ENCODE assay signal across 8 cellular contexts in genomic region chr1:3668585-3669300, GRCh38. TPM values are rescaled to one million over a fixed set of nuclear protein-coding genes. Genes with fewer than 3 reads are reported as not detected.
A peak's percentile ranks its signal among the peaks of the same experiment; 100 is the strongest.
DNase-seq lines count a peak whose midpoint lies in the region; TF ChIP-seq lines count a peak whose summit lies in the region.

No MANE protein-coding gene starts in this region.

- H3K9ac ChIP-seq in BLaER1 treated with 17β-estradiol and CSF1 and Interleukin-3, amounts not matched to agents 10 nM and 100 nM: peak overlapping the region in 7 of 11 experiments; percentile 4 to 56 (median 41); a peak in 10 of 22 replicates

- TF ChIP-seq CTCF in adrenal gland (IDR thresholded peaks at IDR 0.05): no peak

- no peak for TF ChIP-seq POLR2A in adrenal gland (IDR thresholded peaks at IDR 0.05)

- peak overlapping the region; percentile 80 to 96 (median 88) for H3K4me2 ChIP-seq in BLaER1 treated with 17β-estradiol and CSF1 and Interleukin-3, amounts not matched to agents 10 nM and 100 nM

- intact Hi-C loops in adrenal gland (cut with DNase I): no loop called here
- intact Hi-C loops in activated T-helper 1 cell treated with anti-CD3 and anti-CD28 coated beads, Interleukin-12 subunit alpha, Interleukin-12 subunit beta, Interleukin-2, Interleukin-4 antibody, amounts not matched to agents 30 ng/mL and 10 ng/mL and 1 ng/mL, durations not matched to agents 14 hours and 24 hours and 36 hours (cut with micrococcal nuclease): no loop called here

- H4K20me1 ChIP-seq in BLaER1 treated with 17β-estradiol and CSF1 and Interleukin-3, amounts not matched to agents 10 nM and 100 nM: no peaks in the 10 kb centered on the region

- no peaks in the 10 kb centered on the region for H3K9me3 ChIP-seq in BLaER1 treated with 17β-estradiol and CSF1 and Interleukin-3, amounts not matched to agents 10 nM and 100 nM (replicated peaks in 1 of 11)
- no peaks in the 10 kb centered on the region for H3K9me3 ChIP-seq in adrenal gland (replicated peaks in 1 of 3)

- H3K36me3 Mint-ChIP-seq in activated T-helper 1 cell treated with anti-CD3 and anti-CD28 coated beads, Interleukin-12 subunit alpha, Interleukin-12 subunit beta, Interleukin-2, Interleukin-4 antibody, amounts not matched to agents 30 ng/mL and 10 ng/mL and 1 ng/mL, durations not matched to agents 14 hours and 24 hours and 36 hours (ENCODE audit: low read depth): no peaks in the 10 kb centered on the region

- no peaks in the 10 kb centered on the region for H3K4me1 Mint-ChIP-seq in activated T-helper 1 cell treated with anti-CD3 and anti-CD28 coated beads, Interleukin-12 subunit alpha, Interleukin-12 subunit beta, Interleukin-2, Interleukin-4 antibody, amounts not matched to agents 30 ng/mL and 10 ng/mL and 1 ng/mL, durations not matched to agents 14 hours and 24 hours and 36 hours (ENCODE audit: low read depth)

- H3K4me3 Mint-ChIP-seq in activated T-helper 1 cell treated with anti-CD3 and anti-CD28 coated beads, Interleukin-12 subunit alpha, Interleukin-12 subunit beta, Interleukin-2, Interleukin-4 antibody, amounts not matched to agents 30 ng/mL and 10 ng/mL and 1 ng/mL, durations not matched to agents 14 hours and 24 hours and 36 hours: no peak overlapping the region

- DNase-seq in NCI-H1092 treated with DMSO at 0.1 percent for 48 hours (lab: John Stamatoyannopoulos, UW) (peak; percentile 79), adrenal gland (peak; percentile 90 to 94 (median 93)), medulla oblongata (ENCODE audit: extremely low spot score) (peak; percentile 36), NCI-H1694 (lab: John Stamatoyannopoulos, UW) (no peak), 8988T (no peak)
- no peak for DNase-seq in activated CD8-positive, alpha-beta memory T cell treated with anti-CD3 and anti-CD28 coated beads for 24 hours
- DNase-seq in activated T-helper 1 cell treated with anti-CD3 and anti-CD28 coated beads, Interleukin-12 subunit alpha, Interleukin-12 subunit beta, Interleukin-2, Interleukin-4 antibody, amounts not matched to agents 30 ng/mL and 10 ng/mL and 1 ng/mL, durations not matched to agents 14 hours and 24 hours and 36 hours (ENCODE audit: low spot score): no peak

- no peaks in the 10 kb centered on the region for H3K27me3 ChIP-seq in BLaER1 treated with 17β-estradiol and CSF1 and Interleukin-3, amounts not matched to agents 10 nM and 100 nM
- peaks cover 4% of the 10 kb centered on the region for H3K27me3 ChIP-seq in adrenal gland

- no peak overlapping the region for H3K27ac Mint-ChIP-seq in activated T-helper 1 cell treated with anti-CD3 and anti-CD28 coated beads, Interleukin-12 subunit alpha, Interleukin-12 subunit beta, Interleukin-2, Interleukin-4 antibody, amounts not matched to agents 30 ng/mL and 10 ng/mL and 1 ng/mL, durations not matched to agents 14 hours and 24 hours and 36 hours

- peaks cover 4% of the 10 kb centered on the region for H3K27me3 Mint-ChIP-seq in activated T-helper 1 cell treated with anti-CD3 and anti-CD28 coated beads, Interleukin-12 subunit alpha, Interleukin-12 subunit beta, Interleukin-2, Interleukin-4 antibody, amounts not matched to agents 30 ng/mL and 10 ng/mL and 1 ng/mL, durations not matched to agents 14 hours and 24 hours and 36 hours (ENCODE audit: insufficient read depth)

- peaks cover 90 to 100% (median 100%) of the 10 kb centered on the region in 10 experiments for H3K4me1 ChIP-seq in BLaER1 treated with 17β-estradiol and CSF1 and Interleukin-3, amounts not matched to agents 10 nM and 100 nM
- peaks cover 0 to 7% of the 10 kb centered on the region in 2 donors for H3K4me1 ChIP-seq in adrenal gland (replicated peaks in 1 of 2)

- no peaks in the 10 kb centered on the region for H3K9me3 Mint-ChIP-seq in activated T-helper 1 cell treated with anti-CD3 and anti-CD28 coated beads, Interleukin-12 subunit alpha, Interleukin-12 subunit beta, Interleukin-2, Interleukin-4 antibody, amounts not matched to agents 30 ng/mL and 10 ng/mL and 1 ng/mL, durations not matched to agents 14 hours and 24 hours and 36 hours

- H3K27ac ChIP-seq in BLaER1 treated with 17β-estradiol and CSF1 and Interleukin-3, amounts not matched to agents 10 nM and 100 nM: peak overlapping the region in 9 of 11 experiments; percentile 81 to 97 (median 86); a peak in 18 of 22 replicates
- no peak overlapping the region for H3K27ac ChIP-seq in adrenal gland

- peak overlapping the region in 2 of 10 experiments; percentile 7 to 24; a peak in 2 of 20 replicates for H3K4me3 ChIP-seq in BLaER1 treated with 17β-estradiol and CSF1 and Interleukin-3, amounts not matched to agents 10 nM and 100 nM
- H3K4me3 ChIP-seq in adrenal gland: no peak overlapping the region

- 13 to 20% (median 17%) methylated on average over 9 to 30 of the region's 30 CpGs for WGBS in adrenal gland, 4 donors

- no peaks in the 10 kb centered on the region for H3K36me3 ChIP-seq in BLaER1 treated with 17β-estradiol and CSF1 and Interleukin-3, amounts not matched to agents 10 nM and 100 nM
- no peaks in the 10 kb centered on the region for H3K36me3 ChIP-seq in adrenal gland (replicated peaks in 1 of 2)

RNA-seq across cellular contexts. Expression of gene TP73, which starts 16.4 kb away (rescaled TPM):
- total RNA-seq in adrenal gland: under 1 TPM in 2 of 8 donors, not detected in 6; 0.15 to 0.18 TPM
- under 1 TPM; 0.03 to 0.13 (median 0.08) TPM for polyA plus RNA-seq in adrenal gland
- 1.4 and 1.5 TPM in 2 replicates for total RNA-seq in activated T-helper 1 cell treated with anti-CD3 and anti-CD28 coated beads, Interleukin-12 subunit alpha, Interleukin-12 subunit beta, Interleukin-2, Interleukin-4 antibody, amounts not matched to agents 30 ng/mL and 10 ng/mL and 1 ng/mL, durations not matched to agents 14 hours and 24 hours and 36 hours

RNA-seq across cellular contexts. Expression of gene WRAP73, which starts 18.8 kb away (rescaled TPM):
- 10 to 100 TPM in 7 of 8 donors, 1 to 10 TPM in 1; 5.1 to 22.6 (median 18.1) TPM for total RNA-seq in adrenal gland
- 10 to 100 TPM in 2 of 3 donors, 1 to 10 TPM in 1; 8.2 to 29.6 (median 22.8) TPM for polyA plus RNA-seq in adrenal gland
- total RNA-seq in activated T-helper 1 cell treated with anti-CD3 and anti-CD28 coated beads, Interleukin-12 subunit alpha, Interleukin-12 subunit beta, Interleukin-2, Interleukin-4 antibody, amounts not matched to agents 30 ng/mL and 10 ng/mL and 1 ng/mL, durations not matched to agents 14 hours and 24 hours and 36 hours: 44.9 and 45.5 TPM in 2 replicates

RNA-seq across cellular contexts. Expression of gene TPRG1L, which starts 43.9 kb away (rescaled TPM):
- total RNA-seq in adrenal gland: 10 to 100 TPM; 21.6 to 52.1 (median 44.4) TPM
- polyA plus RNA-seq in adrenal gland: 10 to 100 TPM; 15.8 to 49.7 (median 20.6) TPM
- total RNA-seq in activated T-helper 1 cell treated with anti-CD3 and anti-CD28 coated beads, Interleukin-12 subunit alpha, Interleukin-12 subunit beta, Interleukin-2, Interleukin-4 antibody, amounts not matched to agents 30 ng/mL and 10 ng/mL and 1 ng/mL, durations not matched to agents 14 hours and 24 hours and 36 hours: 10.3 and 12.5 TPM in 2 replicates

RNA-seq across cellular contexts. Expression of gene MEGF6, which starts 57.4 kb away (rescaled TPM):
- total RNA-seq in adrenal gland: 10 to 100 TPM in 3 of 8 donors, 1 to 10 TPM in 5; 2.6 to 12.5 (median 8.2) TPM
- polyA plus RNA-seq in adrenal gland: 10 to 100 TPM in 2 of 3 donors, under 1 TPM in 1; 0.15 to 29.2 (median 16.2) TPM
- total RNA-seq in activated T-helper 1 cell treated with anti-CD3 and anti-CD28 coated beads, Interleukin-12 subunit alpha, Interleukin-12 subunit beta, Interleukin-2, Interleukin-4 antibody, amounts not matched to agents 30 ng/mL and 10 ng/mL and 1 ng/mL, durations not matched to agents 14 hours and 24 hours and 36 hours: 1.2 and 2.1 TPM in 2 replicates

Comparison
In these comparisons a context has a peak if more than half of its experiments do, and no peak if none do; other contexts are left out.
1. H3K27ac ChIP-seq: peak in BLaER1 treated with 17β-estradiol and CSF1 and Interleukin-3, amounts not matched to agents 10 nM and 100 nM (9 of 11); none in adrenal gland (0 of 5).
2. DNase-seq: peak in NCI-H1092 treated with DMSO at 0.1 percent for 48 hours (single experiment), adrenal gland (7 of 7) and medulla oblongata (single experiment); none in activated CD8-positive, alpha-beta memory T cell treated with anti-CD3 and anti-CD28 coated beads for 24 hours (single experiment), NCI-H1694 (single experiment), activated T-helper 1 cell treated with anti-CD3 and anti-CD28 coated beads, Interleukin-12 subunit alpha, Interleukin-12 subunit beta, Interleukin-2, Interleukin-4 antibody, amounts not matched to agents 30 ng/mL and 10 ng/mL and 1 ng/mL, durations not matched to agents 14 hours and 24 hours and 36 hours (single experiment) and 8988T (single experiment).